9 cellular contexts compared by ENCODE assay signal in genomic region chr12:49825360-49825970, GRCh38. TPM values are rescaled to one million over a fixed set of nuclear protein-coding genes. Genes with fewer than 3 reads are reported as not detected.
DNase-seq lines count a peak whose midpoint lies in the region; ATAC-seq, FAIRE-seq and TF ChIP-seq lines count a peak whose summit lies in the region.
"Had no signal": no experiment of that assay in that cellular context is flagged by ENCODE, and none has a peak within 500 bp of the region (broad histone marks: within the 10 kb centered on the region; RNA-seq: fewer than 3 reads in every experiment).

No MANE protein-coding gene starts in this region.

- H3K4me1 Mint-ChIP-seq in T-helper 17 cell: peaks cover 28% of the 10 kb centered on the region

- no peak for FAIRE-seq in GM12892 (lab: Jason Lieb, UNC)

- no peak overlapping the region for H2AFZ ChIP-seq in trophoblast cell (ENCODE audit: insufficient read depth, low read length, poor library complexity)

- peaks cover 9 to 20% of the 10 kb centered on the region in 2 experiments for H3K4me1 ChIP-seq in trophoblast cell (ENCODE audit: control insufficient read depth in 1 of 2, insufficient read depth in 2 of 2, low read length in 2 of 2)

- H3K4ac ChIP-seq in trophoblast cell (ENCODE audit: low read depth, low read length): peak overlapping the region; percentile 41

- H3K27me3 ChIP-seq in trophoblast cell (ENCODE audit: insufficient read depth, low read length): no peaks in the 10 kb centered on the region

- no peaks in the 10 kb centered on the region for H3K27me3 Mint-ChIP-seq in T-helper 17 cell

- DNase-seq in EL (peak; percentile 57), T-helper 17 cell (no peak), foreskin fibroblast (peak; percentile 68 to 86), trophoblast cell (peak; percentile 66 to 77), NCI-H1436 (lab: John Stamatoyannopoulos, UW) (no peak), midbrain (lab: John Stamatoyannopoulos, UW) (no peak), GM12892 (ENCODE audit: insufficient read length) (no peak)
- no peak for DNase-seq in central memory CD4-positive, alpha-beta T cell
- DNase-seq: retina had no signal

- no peak for TF ChIP-seq POLR2A in GM12892 (IDR thresholded peaks at IDR 0.05; ENCODE audit: low read depth, low read length)

- no peak overlapping the region for H2AK5ac ChIP-seq in trophoblast cell (ENCODE audit: low read length)

- H2BK120ac ChIP-seq in trophoblast cell (ENCODE audit: insufficient read depth, low read length, poor library complexity): no peak overlapping the region

- H4K12ac ChIP-seq in trophoblast cell (ENCODE audit: low read depth, low read length): no peak overlapping the region

- H3K27ac ChIP-seq in trophoblast cell (ENCODE audit: low read depth, low read length): no peak overlapping the region

- H3K4me3 Mint-ChIP-seq in T-helper 17 cell: no peak overlapping the region

- H4K91ac ChIP-seq in trophoblast cell (ENCODE audit: low read depth, low read length): no peak overlapping the region

- no peak overlapping the region for H3K14ac ChIP-seq in trophoblast cell (ENCODE audit: low read length)

- peaks cover 11% of the 10 kb centered on the region for H3K79me2 ChIP-seq in trophoblast cell (ENCODE audit: control insufficient read depth, insufficient read depth, low read length, poor library complexity)

- peaks cover 7 to 11% of the 10 kb centered on the region in 2 experiments for H3K36me3 ChIP-seq in trophoblast cell (ENCODE audit: control insufficient read depth in 1 of 2, insufficient read depth in 2 of 2, low read length in 2 of 2)

- H3K4me3 ChIP-seq in foreskin fibroblast (ENCODE audit: low read depth in 1 of 2, low read length in 2 of 2) (peak overlapping the region in 1 of 2 donors; percentile 19), trophoblast cell (ENCODE audit: low read depth, low read length) (no peak overlapping the region)

- peaks cover 16% of the 10 kb centered on the region for H3K79me1 ChIP-seq in trophoblast cell (ENCODE audit: low read length)

- whole genome bisulfite sequencing in trophoblast cell (ENCODE audit: extremely low coverage, insufficient coverage, insufficient read length): no CpG with 5 or more reads among the region's 5 CpGs

- H2BK12ac ChIP-seq in trophoblast cell (ENCODE audit: low read length): no peak overlapping the region

- H3K27ac Mint-ChIP-seq in T-helper 17 cell: peak overlapping the region; percentile 65

- no peaks in the 10 kb centered on the region for H3K36me3 Mint-ChIP-seq in T-helper 17 cell (ENCODE audit: low read depth)

- no peaks in the 10 kb centered on the region for H3K9me3 ChIP-seq in T-helper 17 cell (ENCODE audit: control insufficient read depth, low read length, poor library complexity, severe bottlenecking)
- H3K9me3 ChIP-seq in trophoblast cell (ENCODE audit: insufficient read depth, low read depth, low read length): peaks cover 2% of the 10 kb centered on the region

- no peak overlapping the region for H4K8ac ChIP-seq in trophoblast cell (ENCODE audit: low read depth, low read length)

- H2BK5ac ChIP-seq in trophoblast cell (ENCODE audit: low read depth, low read length, poor library complexity): no peak overlapping the region

- H3K23ac ChIP-seq in trophoblast cell (ENCODE audit: low read length): no peak overlapping the region

- TF ChIP-seq CTCF in foreskin fibroblast (IDR thresholded peaks at IDR 0.05; ENCODE audit: low read depth, low read length): no peak

- H3K4me2 ChIP-seq in trophoblast cell (ENCODE audit: low read length): no peak overlapping the region

- ATAC-seq in T-helper 17 cell: no peak

- no peak overlapping the region for H3K9ac ChIP-seq in trophoblast cell (ENCODE audit: low read length)

- H3K18ac ChIP-seq in trophoblast cell (ENCODE audit: low read length): no peak overlapping the region

RNA-seq across cellular contexts. Expression of gene NCKAP5L, which starts 2.7 kb away (rescaled TPM):
- total RNA-seq in T-helper 17 cell: 1 to 10 TPM; 8.7 to 9.3 TPM
- polyA plus RNA-seq in trophoblast cell (2013): 14.2 and 14.8 TPM in 2 replicates
- polyA plus RNA-seq in GM12892 (2012; ENCODE audit: missing spikeins): 2.5 TPM

RNA-seq across cellular contexts. Expression of gene BCDIN3D, which starts 17.4 kb away (rescaled TPM):
- total RNA-seq in T-helper 17 cell: 1 to 10 TPM; 3.6 to 4.9 TPM
- 1.9 and 2.1 TPM in 2 replicates for polyA plus RNA-seq in trophoblast cell (2013)
- polyA plus RNA-seq in GM12892 (2012; ENCODE audit: missing spikeins): 3.9 TPM

Comparison
In these comparisons a context has a peak if more than half of its experiments do, and no peak if none do; other contexts are left out.
1. DNase-seq: peak in EL (single experiment), foreskin fibroblast (2 of 2) and trophoblast cell (2 of 2); none in T-helper 17 cell (0 of 3), central memory CD4-positive, alpha-beta T cell (single experiment), NCI-H1436 (single experiment), midbrain (single experiment) and GM12892 (single experiment).